9 cellular contexts compared by ENCODE assay signal in the genomic region with DNA sequence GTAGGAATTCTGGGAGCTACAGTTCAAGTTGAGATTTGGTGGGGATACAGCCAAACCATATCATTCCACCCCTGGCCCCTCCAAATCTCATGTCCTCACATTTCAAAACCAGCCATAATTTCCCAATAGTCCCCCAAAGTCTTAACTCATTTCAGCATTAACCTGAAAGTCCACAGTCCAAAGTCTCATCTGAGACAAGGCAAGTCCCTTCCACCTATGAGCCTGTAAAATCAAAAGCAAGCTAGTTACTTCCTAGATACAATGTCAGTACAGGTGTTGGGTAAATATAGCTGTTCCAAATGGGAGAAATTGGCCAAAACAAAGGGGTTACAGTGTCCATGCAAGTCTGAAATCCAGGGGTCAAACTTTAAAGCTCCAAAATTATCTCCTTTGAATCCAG. TPM values are rescaled to one million over a fixed set of nuclear protein-coding genes. Genes with fewer than 3 reads are reported as not detected.
"Had no signal": no experiment of that assay in that cellular context is flagged by ENCODE, and none has a peak within 500 bp of the region (broad histone marks: within the 10 kb centered on the region; RNA-seq: fewer than 3 reads in every experiment).

No MANE protein-coding gene starts in this region.

RNA-seq across cellular contexts. Expression of a gene that starts 30.9 kb away (rescaled TPM):
- total RNA-seq: OCI-LY7, PC-3, PC-9, Right ventricle myocardium inferior, Right ventricle myocardium superior, RPMI7951, SJCRH30, SJSA1 had no signal
- polyA plus RNA-seq: SK-N-SH had no signal
